ENCODE assay signal across 23 cellular contexts in the genomic region with DNA sequence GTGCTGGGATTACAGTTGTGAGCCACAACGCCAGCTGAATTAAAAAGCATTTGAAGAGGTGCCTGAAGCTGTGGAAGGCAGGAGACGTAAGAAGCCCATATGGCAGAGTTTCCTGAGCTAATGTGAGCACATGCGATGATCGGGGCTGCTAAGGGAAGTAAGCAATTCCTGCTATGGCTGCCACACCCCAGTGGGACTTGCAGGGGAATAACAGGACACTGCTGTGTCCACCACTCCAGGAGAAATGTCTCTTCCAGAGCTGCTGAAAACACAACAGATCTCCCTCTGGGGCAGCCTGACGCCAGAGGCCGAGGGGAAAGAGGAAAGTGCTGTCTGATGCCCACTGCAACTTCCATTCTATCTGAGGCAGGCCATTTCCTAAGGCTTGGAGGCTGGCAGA. TPM values are rescaled to one million over a fixed set of nuclear protein-coding genes. Genes with fewer than 3 reads are reported as not detected.
DNase-seq lines count a peak whose midpoint lies in the region; ATAC-seq, FAIRE-seq and TF ChIP-seq lines count a peak whose summit lies in the region.
"Had no signal": no experiment of that assay in that cellular context is flagged by ENCODE, and none has a peak within 500 bp of the region (broad histone marks: within the 10 kb centered on the region; RNA-seq: fewer than 3 reads in every experiment).

No MANE protein-coding gene starts in this region.

- peak overlapping the region; percentile 98 for H3K18ac ChIP-seq in IMR-90 (ENCODE audit: low read depth, low read length)

- peak overlapping the region; percentile 100 for H3K4ac ChIP-seq in IMR-90 (ENCODE audit: low read depth, low read length)

- H3K27me3 ChIP-seq in IMR-90 (ENCODE audit: control insufficient read depth, insufficient read depth, low read length): no peaks in the 10 kb centered on the region
- no peaks in the 10 kb centered on the region for H3K27me3 ChIP-seq in astrocyte (ENCODE audit: insufficient read depth, low read length)
- H3K27me3 ChIP-seq in right cardiac atrium (ENCODE audit: control insufficient read depth, insufficient read depth): no peaks in the 10 kb centered on the region
- H3K27me3 ChIP-seq in MG63: no peaks in the 10 kb centered on the region
- H3K27me3 ChIP-seq: gastroesophageal sphincter had no signal

- ATAC-seq in IMR-90 (ENCODE audit: low read depth) (no peak), right cardiac atrium (peak; percentile 38 to 71)
- ATAC-seq: esophagus mucosa, gastroesophageal sphincter, left colon had no signal

- H3K23ac ChIP-seq in IMR-90 (ENCODE audit: low read depth, low read length): peak overlapping the region; percentile 100

- peaks cover 31% of the 10 kb centered on the region for H3K4me1 Mint-ChIP-seq in astrocyte (ENCODE audit: low read depth, unreplicated experiment)
- H3K4me1 Mint-ChIP-seq: central memory CD8-positive, alpha-beta T cell had no signal

- peaks cover 2% of the 10 kb centered on the region for H3K36me3 Mint-ChIP-seq in astrocyte (ENCODE audit: low read depth, unreplicated experiment)

- H3K27ac ChIP-seq in IMR-90 (ENCODE audit: insufficient read depth, low read length) (peak overlapping the region; percentile 98), astrocyte (ENCODE audit: low read depth, low read length) (peak overlapping the region; percentile 42), right cardiac atrium (ENCODE audit: low read length) (no peak overlapping the region)

- CTCF ChIA-PET in IMR-90 (lab: Yijun Ruan, JAX): interaction anchor here (0.6 to 1.0 kb wide), 2 partner anchors 241 to 703 kb away, joined by 3 read pairs; no protein-coding TSS in a partner anchor

- H3K56ac ChIP-seq in IMR-90 (ENCODE audit: extremely low read depth, insufficient read depth, low read length): peak overlapping the region; percentile 99

- peak overlapping the region; percentile 100 for H4K91ac ChIP-seq in IMR-90 (ENCODE audit: insufficient read depth, low read depth, low read length)

- DNase-seq in IMR-90 (no peak), astrocyte (ENCODE audit: low read depth) (no peak), right cardiac atrium (peak in 1 of 3 donors; percentile 18), retina (peak; percentile 24), globus pallidus (ENCODE audit: low spot score) (no peak), GOT3 (lab: John Stamatoyannopoulos, UW) (no peak), MG63 (no peak), middle frontal gyrus (ENCODE audit: extremely low spot score, low spot score) (no peak)
- DNase-seq: activated CD4-positive, alpha-beta T cell treated with anti-CD3 and anti-CD28 coated beads, Interleukin-2, amount 50 U/mL, for 48 hours; activated naive CD4-positive, alpha-beta T cell; amniotic stem cell; DND-41; left colon; NCI-H1417; NCI-H774; OCI-M1; stimulated activated CD8-positive, alpha-beta memory T cell treated with anti-CD3 and anti-CD28 coated beads, Interleukin-4, amount 100 ng/mL, for 48 hours had no signal

- no peak for FAIRE-seq in astrocyte (lab: Jason Lieb, UNC)
- FAIRE-seq: urothelium cell line had no signal

- H3K9me3 Mint-ChIP-seq in astrocyte (ENCODE audit: unreplicated experiment): peaks cover 6% of the 10 kb centered on the region
- H3K9me3 Mint-ChIP-seq: central memory CD8-positive, alpha-beta T cell; H9 had no signal

- intact Hi-C loops in IMR-90 (cut with micrococcal nuclease): loop anchor here (2.0 kb wide), 1 partner anchor 538 kb away; no protein-coding TSS in a partner anchor
- intact Hi-C loops in right cardiac atrium (cut with DNase I): loop anchor here in 2 of 4 donors (10.0 kb wide), 2 partner anchors 206 to 286 kb away; no protein-coding TSS in a partner anchor

- no TSS peak for BruUV-seq in IMR-90 (replicated peaks; lab: Mats Ljungman, UMichigan)

- H3K4me2 ChIP-seq in IMR-90 (ENCODE audit: low read depth, low read length) (no peak overlapping the region), astrocyte (ENCODE audit: low read length) (peak overlapping the region; percentile 70)

- peak overlapping the region; percentile 99 for H2BK20ac ChIP-seq in IMR-90 (ENCODE audit: low read depth, low read length)

- H3K9me3 ChIP-seq in IMR-90 (ENCODE audit: control insufficient read depth, insufficient read depth, low read length): no peaks in the 10 kb centered on the region
- H3K9me3 ChIP-seq in astrocyte (ENCODE audit: insufficient read depth, low read depth, low read length): no peaks in the 10 kb centered on the region
- no peaks in the 10 kb centered on the region for H3K9me3 ChIP-seq in right cardiac atrium (ENCODE audit: control insufficient read depth, low read length)
- H3K9me3 ChIP-seq in MG63: peaks cover 3% of the 10 kb centered on the region; the same call in 1 of the 2 replicates
- H3K9me3 ChIP-seq: gastroesophageal sphincter had no signal

- WGBS in IMR-90 (ENCODE audit: extremely low coverage in 2 of 2, insufficient read length in 1 of 2), 2 experiments: 60% methylated on average over 1 of the region's 6 CpGs; no CpG with 5 or more reads in 1 of the 2 experiments
- WGBS in right cardiac atrium: 53% methylated on average over 6 of the region's 6 CpGs

- peak overlapping the region; percentile 97 for H2AK9ac ChIP-seq in IMR-90 (replicated peaks; ENCODE audit: low read depth, low read length, poor library complexity)

- peak overlapping the region; percentile 97 for H3K14ac ChIP-seq in IMR-90 (replicated peaks; ENCODE audit: low read depth, low read length)

- dilution Hi-C loops in IMR-90 (cut with HindIII; ENCODE audit: low sequenced_read_pairs, unreplicated experiment): no loop called here

- no peaks in the 10 kb centered on the region for H3K79me2 ChIP-seq in astrocyte (ENCODE audit: insufficient read depth, low read length)

- no peak overlapping the region for H3K4me3 Mint-ChIP-seq in astrocyte (ENCODE audit: unreplicated experiment)
- H3K4me3 Mint-ChIP-seq: central memory CD8-positive, alpha-beta T cell; H9 had no signal

- H3K36me3 ChIP-seq in IMR-90 (ENCODE audit: control insufficient read depth, insufficient read depth, low read length): no peaks in the 10 kb centered on the region
- no peaks in the 10 kb centered on the region for H3K36me3 ChIP-seq in astrocyte (ENCODE audit: insufficient read depth, low read length)
- H3K36me3 ChIP-seq in MG63: no peaks in the 10 kb centered on the region
- H3K36me3 ChIP-seq: gastroesophageal sphincter had no signal

- peak overlapping the region; percentile 64; the same call in 2 of the 3 replicates for H2BK15ac ChIP-seq in IMR-90 (ENCODE audit: low read depth, low read length)

- peak overlapping the region; percentile 82 for H4K5ac ChIP-seq in IMR-90 (ENCODE audit: low read depth, low read length)

- peaks cover 24% of the 10 kb centered on the region for H3K4me1 ChIP-seq in IMR-90 (ENCODE audit: control insufficient read depth, insufficient read depth, low read length)
- peaks cover 27% of the 10 kb centered on the region for H3K4me1 ChIP-seq in astrocyte (ENCODE audit: insufficient read depth, low read length)
- peaks cover 6% of the 10 kb centered on the region for H3K4me1 ChIP-seq in right cardiac atrium (ENCODE audit: control insufficient read depth, insufficient read depth, low read length)

- no peak for TF ChIP-seq POLR2A in IMR-90 (IDR thresholded peaks at IDR 0.05; ENCODE audit: low read depth, low read length)

- in situ Hi-C loops in IMR-90 (cut with MboI; ENCODE audit: low sequenced_read_pairs): no loop called here

- H2BK5ac ChIP-seq in IMR-90 (ENCODE audit: low read depth, low read length, poor library complexity, severe bottlenecking): peak overlapping the region; percentile 78

- H3K27me3 Mint-ChIP-seq in astrocyte (ENCODE audit: low read depth, unreplicated experiment): peaks cover 1% of the 10 kb centered on the region

- H3K79me1 ChIP-seq in IMR-90 (ENCODE audit: low read depth in 1 of 2, low read length in 2 of 2): peaks cover 0 to 21% of the 10 kb centered on the region in 2 experiments; a peak in 1 of 4 replicates

- peak overlapping the region; percentile 99 for H2BK120ac ChIP-seq in IMR-90 (ENCODE audit: low read depth, low read length)

- H3K4me3 ChIP-seq in IMR-90 (ENCODE audit: insufficient read depth, low read depth, low read length) (no peak overlapping the region), astrocyte (ENCODE audit: insufficient read depth, low read depth, low read length) (no peak overlapping the region), right cardiac atrium (ENCODE audit: low read length) (no peak overlapping the region), MG63 (no peak overlapping the region)
- H3K4me3 ChIP-seq: gastroesophageal sphincter had no signal

- TF ChIP-seq RAD21 in IMR-90 (IDR thresholded peaks at IDR 0.05; ENCODE audit: low read length): no peak

- H4K20me1 ChIP-seq in IMR-90 (ENCODE audit: insufficient read depth, low read length): no peaks in the 10 kb centered on the region
- H4K20me1 ChIP-seq in astrocyte (ENCODE audit: insufficient read depth, low read length): no peaks in the 10 kb centered on the region

- H3K27ac Mint-ChIP-seq in astrocyte (ENCODE audit: unreplicated experiment): peak overlapping the region; percentile 89

- H3K9ac ChIP-seq in IMR-90 (ENCODE audit: low read depth, low read length) (peak overlapping the region; percentile 78), astrocyte (ENCODE audit: low read length) (peak overlapping the region; percentile 40)

- H3K9me1 ChIP-seq in IMR-90 (ENCODE audit: insufficient read depth, low read length): peaks cover 29% of the 10 kb centered on the region

- POLR2A ChIA-PET in IMR-90 (lab: Charles Lee; ENCODE audit: unreplicated experiment): no interaction called here

- TF ChIP-seq CTCF in IMR-90 (conservative IDR thresholded peaks at IDR 0.05; ENCODE audit: low read depth, low read length) (no peak), astrocyte (IDR thresholded peaks at IDR 0.05; ENCODE audit: insufficient read depth, low read depth, low read length) (no peak)

- H2AFZ ChIP-seq in IMR-90 (replicated peaks; ENCODE audit: low read length, poor library complexity): peak overlapping the region; percentile 73
- H2AFZ ChIP-seq in astrocyte (ENCODE audit: low read depth, low read length): peak overlapping the region; percentile 8

- H4K8ac ChIP-seq in IMR-90 (ENCODE audit: low read depth in 2 of 2, low read length in 2 of 2): peak overlapping the region; percentile 97 to 99

- H2AK5ac ChIP-seq in IMR-90 (ENCODE audit: low read depth, low read length): peak overlapping the region; percentile 99

TF ChIP-seq in IMR-90, 13 proteins besides CTCF, POLR2A, EP300 and RAD21:
- no peak for TF ChIP-seq NFE2L2 (IDR thresholded peaks at IDR 0.05; ENCODE audit: low read depth, low read length)

RNA-seq across cellular contexts. Expression of gene ANKRD55, which starts 46.2 kb away (rescaled TPM):
- 0.28 TPM in 1 of 2 replicates, not detected in the other for total RNA-seq in IMR-90 (2012; rRNA removed)
- polyA plus RNA-seq in IMR-90 (2012; rRNA removed): not detected in 2 replicates
- polyA plus RNA-seq in IMR-90 (2012; cell fraction: cytosol; rRNA removed): 0.13 TPM in 1 of 2 replicates, not detected in the other
- polyA plus RNA-seq in IMR-90 (2012; cell fraction: nucleus; rRNA removed; ENCODE audit: low replicate concordance): not detected in 2 replicates
- not detected in 2 replicates for total RNA-seq in astrocyte
- total RNA-seq in right cardiac atrium: under 1 TPM in 2 of 4 donors, not detected in 2; 0.20 to 0.21 TPM
- 0.09 TPM for polyA plus RNA-seq in right cardiac atrium
- total RNA-seq in MG63 (2014; rRNA removed; shearing (Covaris generic); ENCODE audit: low replicate concordance): not detected in 2 replicates
- total RNA-seq: esophagus mucosa, H9, left colon, SK-MEL-5 had no signal
